21 cellular contexts compared by ENCODE assay signal in the genomic region with DNA sequence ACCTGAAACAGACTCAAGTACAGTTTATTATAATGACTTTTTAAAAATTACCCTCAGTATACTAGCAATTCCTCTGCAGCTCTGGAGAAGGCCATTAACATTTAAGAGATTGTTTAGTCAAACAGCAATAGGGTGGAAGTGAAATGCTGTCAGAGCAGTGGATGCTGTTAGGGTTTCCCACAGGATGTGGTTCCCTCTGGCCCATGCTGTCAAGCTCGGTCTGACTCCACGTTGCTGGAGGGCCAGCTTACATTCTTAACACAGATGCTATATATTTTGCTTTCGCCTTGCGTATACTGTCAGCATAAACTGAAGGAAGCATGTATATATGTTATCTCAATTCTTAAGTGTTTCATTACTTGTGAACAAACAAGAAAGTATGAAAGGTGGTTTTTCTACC.
DNase-seq lines count a peak whose midpoint lies in the region; ATAC-seq and TF ChIP-seq lines count a peak whose summit lies in the region.
"Had no signal": no experiment of that assay in that cellular context is flagged by ENCODE, and none has a peak within 500 bp of the region (broad histone marks: within the 10 kb centered on the region; RNA-seq: fewer than 3 reads in every experiment).

No MANE protein-coding gene starts in this region.

- no peaks in the 10 kb centered on the region for H3K36me3 Mint-ChIP-seq in activated CD8-positive, alpha-beta memory T cell treated with anti-CD3 and anti-CD28 coated beads, Interleukin-2, amount 10 ng/mL, durations not matched to agents 7 days and 5 days

- no peak overlapping the region for H3K27ac ChIP-seq in thyroid gland
- H3K27ac ChIP-seq: 22Rv1, ascending aorta, C4-2B, colonic mucosa, parathyroid adenoma, SJCRH30 had no signal

- WGBS in thyroid gland, 2 donors, result 88 to 90% methylated on average over 4 of the region's 4 CpGs

- H3K9me3 ChIP-seq in thyroid gland, result no peaks in the 10 kb centered on the region
- H3K9me3 ChIP-seq: ascending aorta, colonic mucosa, SJCRH30 had no signal

- no peak for TF ChIP-seq CTCF in thyroid gland (IDR thresholded peaks at IDR 0.05)

- H3K4me3 ChIP-seq in thyroid gland (replicated peaks in 1 of 3), result no peak overlapping the region
- H3K4me3 ChIP-seq: ascending aorta, colonic mucosa, K562, SJCRH30 had no signal

- no peaks in the 10 kb centered on the region for H3K27me3 ChIP-seq in thyroid gland
- H3K27me3 ChIP-seq: ascending aorta, colonic mucosa, SJCRH30 had no signal

- H3K4me1 ChIP-seq in thyroid gland, result no peaks in the 10 kb centered on the region
- H3K4me1 ChIP-seq: colonic mucosa, parathyroid adenoma, SJCRH30 had no signal

- no peaks in the 10 kb centered on the region for H3K27me3 Mint-ChIP-seq in activated CD8-positive, alpha-beta memory T cell treated with anti-CD3 and anti-CD28 coated beads, Interleukin-2, amount 10 ng/mL, durations not matched to agents 7 days and 5 days
- H3K27me3 Mint-ChIP-seq: activated CD4-positive, alpha-beta T cell treated with anti-CD3 and anti-CD28 coated beads for 36 hours had no signal

- peaks cover 4% of the 10 kb centered on the region for H3K9me3 Mint-ChIP-seq in activated CD8-positive, alpha-beta memory T cell treated with anti-CD3 and anti-CD28 coated beads, Interleukin-2, amount 10 ng/mL, durations not matched to agents 7 days and 5 days (ENCODE audit: low read depth)

- no peak overlapping the region for H3K4me3 Mint-ChIP-seq in activated CD8-positive, alpha-beta memory T cell treated with anti-CD3 and anti-CD28 coated beads, Interleukin-2, amount 10 ng/mL, durations not matched to agents 7 days and 5 days
- H3K4me3 Mint-ChIP-seq: activated CD4-positive, alpha-beta T cell treated with anti-CD3 and anti-CD28 coated beads for 36 hours had no signal

- no peaks in the 10 kb centered on the region for H3K4me1 Mint-ChIP-seq in activated CD8-positive, alpha-beta memory T cell treated with anti-CD3 and anti-CD28 coated beads, Interleukin-2, amount 10 ng/mL, durations not matched to agents 7 days and 5 days
- H3K4me1 Mint-ChIP-seq: activated CD4-positive, alpha-beta T cell treated with anti-CD3 and anti-CD28 coated beads for 36 hours had no signal

- intact Hi-C loops in thyroid gland (cut with DNase I), result no loop called here

- TF ChIP-seq POLR2A in thyroid gland (IDR thresholded peaks at IDR 0.05), result no peak

- no peak overlapping the region for H3K27ac Mint-ChIP-seq in activated CD8-positive, alpha-beta memory T cell treated with anti-CD3 and anti-CD28 coated beads, Interleukin-2, amount 10 ng/mL, durations not matched to agents 7 days and 5 days
- H3K27ac Mint-ChIP-seq: activated CD4-positive, alpha-beta T cell treated with anti-CD3 and anti-CD28 coated beads for 36 hours had no signal

- no peak for DNase-seq in activated CD8-positive, alpha-beta memory T cell treated with anti-CD3 and anti-CD28 coated beads, Interleukin-2, amount 10 ng/mL, durations not matched to agents 7 days and 5 days
- no peak for DNase-seq in activated CD8-positive, alpha-beta memory T cell treated with anti-CD3 and anti-CD28 coated beads, Interleukin-2, amount 50 U/mL, for 4 hours
- DNase-seq in M059J (ENCODE audit: low read depth) (peak; percentile 57), SKM-1 treated with dmso at 0.1 percent for 144 hours (lab: John Stamatoyannopoulos, UW; ENCODE audit: unreplicated experiment) (no peak), thyroid gland (no peak)
- no peak for DNase-seq in activated naive CD4-positive, alpha-beta T cell treated with Interleukin-2 at 50 U/mL for 16 hours
- DNase-seq: activated CD4-positive, alpha-beta T cell treated with anti-CD3 and anti-CD28 coated beads for 36 hours; activated naive CD4-positive, alpha-beta T cell; colonic mucosa; NCI-H1092; NCI-H2107; NCI-H526 treated with DMSO at 0.1 percent for 48 hours; SJCRH30; stimulated activated CD4-positive, alpha-beta T cell treated with anti-CD3 and anti-CD28 coated beads, Interleukin-4, amount 100 ng/mL, for 4 hours had no signal

- no peaks in the 10 kb centered on the region for H3K36me3 ChIP-seq in thyroid gland
- H3K36me3 ChIP-seq: ascending aorta, colonic mucosa, SJCRH30 had no signal

- CTCF ChIA-PET in activated CD8-positive, alpha-beta memory T cell treated with anti-CD3 and anti-CD28 coated beads, Interleukin-2, amount 10 ng/mL, durations not matched to agents 7 days and 5 days (lab: Charles Lee), result no interaction called here

- ATAC-seq in activated CD8-positive, alpha-beta memory T cell treated with anti-CD3 and anti-CD28 coated beads, Interleukin-2, amount 10 ng/mL, durations not matched to agents 7 days and 5 days, result peak; percentile 45
- ATAC-seq in HG02610 (IDR thresholded peaks at IDR 0.05; ENCODE audit: unreplicated experiment) (peak; percentile 78), HG03095 (IDR thresholded peaks at IDR 0.05; ENCODE audit: unreplicated experiment) (no peak)
- ATAC-seq: activated CD4-positive, alpha-beta T cell treated with anti-CD3 and anti-CD28 coated beads for 36 hours; K562 had no signal
